ENCODE assay signal across 12 cellular contexts in the genomic region with DNA sequence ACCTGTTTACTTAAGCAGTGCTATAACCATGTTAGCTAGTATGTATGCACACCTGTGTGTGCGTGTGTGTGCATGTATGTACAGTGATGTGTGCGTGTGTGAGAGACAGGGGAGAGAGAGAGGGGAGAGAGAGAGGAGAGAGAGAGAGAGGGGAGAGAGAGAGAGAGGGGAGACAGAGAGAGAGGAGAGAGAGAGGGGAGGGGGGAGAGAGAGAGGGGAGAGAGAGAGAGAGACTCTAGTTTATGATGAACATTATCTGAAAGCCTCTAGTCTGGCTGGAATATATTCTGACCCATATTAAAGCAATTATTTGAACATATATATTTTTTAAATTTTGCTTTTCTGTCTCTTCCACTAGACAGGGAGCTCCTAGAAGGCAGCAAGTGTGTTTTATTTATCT.
DNase-seq lines count a peak whose midpoint lies in the region; ATAC-seq, FAIRE-seq and TF ChIP-seq lines count a peak whose summit lies in the region.
"Had no signal": no experiment of that assay in that cellular context is flagged by ENCODE, and none has a peak within 500 bp of the region (broad histone marks: within the 10 kb centered on the region; RNA-seq: fewer than 3 reads in every experiment).

No MANE protein-coding gene starts in this region.

- in situ Hi-C loops in HepG2 (cut with HindIII; ENCODE audit: extremely low pct_ligation_motif_present, low pct_unique_long_range_greater_than_20kb), result loop anchor here (25.0 kb wide), 1 partner anchor 192 kb away; no protein-coding TSS in a partner anchor

- H3K79me2 ChIP-seq in H1 (ENCODE audit: control insufficient read depth in 1 of 2, insufficient read depth in 2 of 2, low read length in 2 of 2), result no peaks in the 10 kb centered on the region
- H3K79me2 ChIP-seq in HepG2 (ENCODE audit: insufficient read depth, low read length), result no peaks in the 10 kb centered on the region

- H2BK20ac ChIP-seq in H1 (ENCODE audit: low read length), result no peak overlapping the region

- H3K4me3 ChIP-seq in HEK293 (ENCODE audit: low read depth, low read length), result no peak overlapping the region
- no peak overlapping the region for H3K4me3 ChIP-seq in H1 (ENCODE audit: extremely low read depth in 1 of 4, insufficient read depth in 2 of 4, low read depth in 3 of 4, low read length in 4 of 4)
- no peak overlapping the region for H3K4me3 ChIP-seq in HepG2 (replicated peaks in 1 of 3; ENCODE audit: insufficient read depth in 1 of 3, low read depth in 2 of 3, low read length in 3 of 3)
- H3K4me3 ChIP-seq in neutrophil (ENCODE audit: low read depth in 1 of 2, low read length in 1 of 2), result no peak overlapping the region
- H3K4me3 ChIP-seq: GM12878 had no signal

- POLR2A ChIA-PET in HEK293 (lab: Yijun Ruan, JAX), result interaction anchor here (0.7 to 1.0 kb wide), 2 partner anchors 10 to 165 kb away, joined by 3 to 10 read pairs; no protein-coding TSS in a partner anchor
- POLR2A ChIA-PET in H1 (lab: Charles Lee; ENCODE audit: partially characterized antibody), result no interaction called here
- POLR2A ChIA-PET in HepG2 (lab: Yijun Ruan, JAX), result interaction anchor here (1.2 kb wide), 1 partner anchor 18 kb away, joined by 3 read pairs; no protein-coding TSS in a partner anchor

- no peak for TF ChIP-seq RAD21 in H1 (IDR thresholded peaks at IDR 0.05 in 1 of 2, conservative IDR thresholded peaks at IDR 0.05 in 1 of 2; ENCODE audit: low read depth in 2 of 2, low read length in 2 of 2)
- no peak for TF ChIP-seq RAD21 in HepG2 (CRISPR knock-in tag; IDR thresholded peaks at IDR 0.05)

- no peak overlapping the region for H4K91ac ChIP-seq in H1 (replicated peaks; ENCODE audit: insufficient read length, low read length)

- H3K27me3 ChIP-seq in H1 (replicated peaks in 1 of 4; ENCODE audit: control insufficient read depth in 3 of 4, extremely low read depth in 1 of 4, insufficient read depth in 3 of 4, low read length in 3 of 4) (no peaks in the 10 kb centered on the region; a peak in 2 of 7 replicates), HepG2 (ENCODE audit: control insufficient read depth in 1 of 2, insufficient read depth in 2 of 2, low read length in 2 of 2) (no peaks in the 10 kb centered on the region), neutrophil (no peaks in the 10 kb centered on the region)

- no peak overlapping the region for H2AK5ac ChIP-seq in H1 (ENCODE audit: low read depth, low read length)

- H2BK12ac ChIP-seq in H1 (ENCODE audit: low read depth, low read length), result peak overlapping the region; percentile 82; the same call in 1 of the 2 replicates

- FAIRE-seq in H1 (lab: Jason Lieb, UNC), result no peak
- no peak for FAIRE-seq in HepG2 (lab: Jason Lieb, UNC)
- FAIRE-seq: GM12878, GM18507 had no signal

- no peak overlapping the region for H4K5ac ChIP-seq in H1 (ENCODE audit: insufficient read length, low read depth, low read length)

- intact Hi-C loops in HepG2 (cut with micrococcal nuclease; ENCODE audit: unreplicated experiment), result no loop called here

- no peak for TF ChIP-seq CTCF in HEK293 (tag by site-specific recombination; IDR thresholded peaks at IDR 0.05)
- TF ChIP-seq CTCF in H1 (IDR thresholded peaks at IDR 0.05; ENCODE audit: control extremely low read depth in 1 of 3, insufficient read depth in 1 of 3, low read depth in 1 of 3, low read length in 3 of 3), result no peak
- no peak for TF ChIP-seq CTCF in HepG2 (CRISPR knock-in tag; IDR thresholded peaks at IDR 0.05)
- no peak for TF ChIP-seq CTCF in neutrophil (IDR thresholded peaks at IDR 0.05)

- DNase-seq in H1 (ENCODE audit: low read depth in 1 of 2, low spot score in 2 of 2), result no peak
- DNase-seq in HepG2 (ENCODE audit: low spot score), result no peak
- no peak for DNase-seq in activated effector memory CD4-positive, alpha-beta T cell treated with Interleukin-2 at 50 U/mL for 16 hours
- DNase-seq: CD4-positive, alpha-beta T cell; DMS79 had no signal

- no peak overlapping the region for H2BK5ac ChIP-seq in H1 (ENCODE audit: low read depth, low read length)

- H3K14ac ChIP-seq in H1 (ENCODE audit: insufficient read length), result no peak overlapping the region

- no peak overlapping the region for H3K56ac ChIP-seq in H1 (replicated peaks; ENCODE audit: insufficient read length, low read depth, low read length)

- no TSS peak for BruUV-seq in HepG2 (replicated peaks; lab: Mats Ljungman, UMichigan)

- no peak for ATAC-seq in HepG2
- ATAC-seq in GM21360 (IDR thresholded peaks at IDR 0.05; ENCODE audit: unreplicated experiment), result no peak
- no peak for ATAC-seq in HG02973 (IDR thresholded peaks at IDR 0.05; ENCODE audit: unreplicated experiment)
- ATAC-seq: GM12878, HCT116 had no signal

- 0 out of 2 replicates have a peak overlapping the region, but pooled peaks have one; percentile 18 for H3K27ac ChIP-seq in HEK293 (ENCODE audit: extremely low read depth, low read depth, low read length)
- H3K27ac ChIP-seq in H1 (ENCODE audit: low read depth, low read length), result no peak overlapping the region
- no peak overlapping the region for H3K27ac ChIP-seq in HepG2 (ENCODE audit: extremely low read length, insufficient read depth, low read length)
- peak overlapping the region; percentile 98 for H3K27ac ChIP-seq in neutrophil

- H2BK120ac ChIP-seq in H1 (replicated peaks; ENCODE audit: low read depth, low read length), result no peak overlapping the region

- H3K4me2 ChIP-seq in H1 (ENCODE audit: insufficient read depth in 1 of 2, low read depth in 2 of 2, low read length in 2 of 2), result 0 out of 4 replicates have a peak overlapping the region, but pooled peaks of 1 of the 2 experiments have one; percentile 12
- no peak overlapping the region for H3K4me2 ChIP-seq in HepG2 (ENCODE audit: low read depth, low read length)

- H3K9me3 ChIP-seq in HEK293 (ENCODE audit: control insufficient read depth, insufficient read depth, low read depth, low read length) (no peaks in the 10 kb centered on the region), H1 (ENCODE audit: insufficient read depth in 2 of 2, low read depth in 1 of 2, low read length in 1 of 2) (no peaks in the 10 kb centered on the region), HepG2 (ENCODE audit: low read length) (no peaks in the 10 kb centered on the region), neutrophil (no peaks in the 10 kb centered on the region)

- CTCF ChIA-PET in HEK293 (lab: Yijun Ruan, JAX) (interaction anchor here (0.7 kb wide), 3 partner anchors 15 to 322 kb away, joined by 3 to 4 read pairs (median 3); no protein-coding TSS in a partner anchor), H1 (lab: Charles Lee; ENCODE audit: partially characterized antibody) (interaction anchor here (1.0 to 1.4 kb wide), 4 partner anchors 16 to 155 kb away, joined by 3 to 5 read pairs (median 4); no protein-coding TSS in a partner anchor), HepG2 (lab: Yijun Ruan, JAX; ENCODE audit: low intra/inter-chr PET ratio, low total read pairs) (no interaction called here)

- H3K23me2 ChIP-seq in H1 (ENCODE audit: low read depth, low read length), result peaks cover 3% of the 10 kb centered on the region

- H4K20me1 ChIP-seq in H1 (replicated peaks in 1 of 2; ENCODE audit: control insufficient read depth in 1 of 2, insufficient read depth in 2 of 2, low read length in 2 of 2), result no peaks in the 10 kb centered on the region
- H4K20me1 ChIP-seq in HepG2 (ENCODE audit: insufficient read depth, low read length), result no peaks in the 10 kb centered on the region

- TF ChIP-seq POLR2A in H1 (IDR thresholded peaks at IDR 0.05; ENCODE audit: control extremely low read depth in 1 of 2, low read depth in 2 of 2, low read length in 2 of 2), result no peak
- TF ChIP-seq POLR2A in HepG2 (IDR thresholded peaks at IDR 0.05; ENCODE audit: insufficient read depth in 1 of 2, low read depth in 2 of 2, low read length in 2 of 2), result no peak

- H3K9ac ChIP-seq in H1 (replicated peaks in 1 of 4; ENCODE audit: extremely low read depth in 1 of 4, low read depth in 3 of 4, low read length in 3 of 4) (no peak overlapping the region), HepG2 (ENCODE audit: insufficient read depth, low read depth, low read length) (no peak overlapping the region)

- H3K23ac ChIP-seq in H1 (ENCODE audit: insufficient read length), result no peak overlapping the region

- H4K8ac ChIP-seq in H1 (ENCODE audit: extremely low read depth, insufficient read depth, low read length), result no peak overlapping the region

- no peaks in the 10 kb centered on the region for H3K36me3 ChIP-seq in HEK293 (ENCODE audit: control insufficient read depth in 2 of 2, insufficient read depth in 1 of 2, low read length in 2 of 2)
- no peaks in the 10 kb centered on the region; a peak in 1 of 8 replicates for H3K36me3 ChIP-seq in H1 (ENCODE audit: control insufficient read depth in 2 of 4, insufficient read depth in 4 of 4, low read length in 3 of 4)
- H3K36me3 ChIP-seq in HepG2 (replicated peaks in 1 of 2; ENCODE audit: control insufficient read depth in 1 of 2, insufficient read depth in 2 of 2, low read length in 2 of 2), result no peaks in the 10 kb centered on the region
- no peaks in the 10 kb centered on the region for H3K36me3 ChIP-seq in neutrophil

- no peak overlapping the region for H3K4ac ChIP-seq in H1 (replicated peaks; ENCODE audit: insufficient read length, low read depth, low read length)

- H2AFZ ChIP-seq in H1 (ENCODE audit: low read length) (0 out of 2 replicates have a peak overlapping the region, but pooled peaks have one; percentile 94), HepG2 (ENCODE audit: low read length) (no peak overlapping the region)

- no peak overlapping the region; the same call in 1 of the 2 replicates for H3K18ac ChIP-seq in H1 (ENCODE audit: extremely low read depth, low read length)

- no peak for TF ChIP-seq EP300 in H1 (IDR thresholded peaks at IDR 0.05; ENCODE audit: borderline replicate concordance in 1 of 2, low read depth in 2 of 2, low read length in 2 of 2)
- TF ChIP-seq EP300 in HepG2 (IDR thresholded peaks at IDR 0.05; ENCODE audit: low read depth in 2 of 2, low read length in 2 of 2), result no peak
- no peak for TF ChIP-seq EP300 in HepG2 (CRISPR knock-in tag; IDR thresholded peaks at IDR 0.05; ENCODE audit: borderline replicate concordance)

- H2BK15ac ChIP-seq in H1 (ENCODE audit: low read length), result no peak overlapping the region

- WGBS in H1 (ENCODE audit: extremely low coverage in 1 of 2, insufficient coverage in 1 of 2, insufficient read length in 1 of 2, insufficient replicate concordance in 2 of 2, low coverage in 1 of 2, low lambda C conversion rate in 2 of 2, missing lambda C conversion rate in 1 of 2), 2 experiments, result 68% methylated on average over 2 of the region's 2 CpGs; no CpG with 5 or more reads in 1 of the 2 experiments
- WGBS in HepG2 (ENCODE audit: low lambda C conversion rate), result 99% methylated on average over 2 of the region's 2 CpGs

- H3K79me1 ChIP-seq in H1 (ENCODE audit: low read depth, low read length), result no peaks in the 10 kb centered on the region

- H3K4me1 ChIP-seq in HEK293 (ENCODE audit: control insufficient read depth, insufficient read depth, low read length), result no peaks in the 10 kb centered on the region
- H3K4me1 ChIP-seq in H1 (replicated peaks in 1 of 4; ENCODE audit: control insufficient read depth in 3 of 4, insufficient read depth in 4 of 4, low read length in 3 of 4), result peaks cover 3 to 7% (median 7%) of the 10 kb centered on the region in 4 experiments; a peak in 5 of 7 replicates
- H3K4me1 ChIP-seq in HepG2 (ENCODE audit: insufficient read depth, low read length), result peaks cover 63% of the 10 kb centered on the region
- H3K4me1 ChIP-seq in neutrophil (ENCODE audit: control insufficient read depth in 1 of 2, insufficient read depth in 1 of 2, low read depth in 1 of 2, low read length in 1 of 2), result peaks cover 47 to 75% of the 10 kb centered on the region in 2 experiments

TF ChIP-seq in HepG2, 621 proteins besides CTCF, POLR2A, EP300 and RAD21 (continues in another document):
- no peak for TF ChIP-seq SMARCC2 (IDR thresholded peaks at IDR 0.05)

Comparison
In these comparisons a context has a peak if more than half of its experiments do, and no peak if none do; other contexts are left out.
1. H3K27ac ChIP-seq: peak in HEK293 (single experiment) and neutrophil (single experiment); none in H1 (single experiment) and HepG2 (single experiment).